ENCODE assay signal across 8 cellular contexts in the genomic region with DNA sequence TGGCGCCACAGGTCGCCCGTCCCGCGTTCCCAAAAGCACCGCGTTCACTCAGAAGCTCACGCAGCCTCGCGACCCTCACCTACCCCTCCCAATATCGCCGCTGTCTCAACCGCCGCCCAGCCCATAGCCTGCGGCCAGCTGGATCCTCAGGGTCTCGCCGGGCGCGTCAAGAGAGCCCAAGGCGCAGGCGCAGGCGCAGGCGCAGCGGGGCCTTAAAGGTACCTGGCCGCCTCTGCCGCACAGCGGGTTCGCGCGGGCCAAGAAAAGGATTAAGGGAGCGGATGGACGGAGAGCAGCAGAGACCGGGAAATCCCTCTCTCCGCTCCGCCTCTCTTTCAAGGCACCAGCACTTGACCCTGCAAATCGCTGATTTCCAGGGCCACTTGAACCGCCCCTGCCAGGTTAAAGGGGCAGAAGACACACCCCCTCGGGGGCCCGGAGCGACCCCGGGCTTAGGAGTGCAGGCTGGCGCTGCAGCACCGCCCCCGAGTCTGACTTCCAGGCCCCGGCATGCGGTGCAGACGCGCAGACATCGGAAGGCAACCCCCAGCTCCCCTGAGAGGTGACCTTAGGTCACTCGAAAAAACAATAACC. TPM values are rescaled to one million over a fixed set of nuclear protein-coding genes. Genes with fewer than 3 reads are reported as not detected.
A peak's percentile ranks its signal among the peaks of the same experiment; 100 is the strongest.
DNase-seq lines count a peak whose midpoint lies in the region; ATAC-seq and TF ChIP-seq lines count a peak whose summit lies in the region.

A gene with protein sequence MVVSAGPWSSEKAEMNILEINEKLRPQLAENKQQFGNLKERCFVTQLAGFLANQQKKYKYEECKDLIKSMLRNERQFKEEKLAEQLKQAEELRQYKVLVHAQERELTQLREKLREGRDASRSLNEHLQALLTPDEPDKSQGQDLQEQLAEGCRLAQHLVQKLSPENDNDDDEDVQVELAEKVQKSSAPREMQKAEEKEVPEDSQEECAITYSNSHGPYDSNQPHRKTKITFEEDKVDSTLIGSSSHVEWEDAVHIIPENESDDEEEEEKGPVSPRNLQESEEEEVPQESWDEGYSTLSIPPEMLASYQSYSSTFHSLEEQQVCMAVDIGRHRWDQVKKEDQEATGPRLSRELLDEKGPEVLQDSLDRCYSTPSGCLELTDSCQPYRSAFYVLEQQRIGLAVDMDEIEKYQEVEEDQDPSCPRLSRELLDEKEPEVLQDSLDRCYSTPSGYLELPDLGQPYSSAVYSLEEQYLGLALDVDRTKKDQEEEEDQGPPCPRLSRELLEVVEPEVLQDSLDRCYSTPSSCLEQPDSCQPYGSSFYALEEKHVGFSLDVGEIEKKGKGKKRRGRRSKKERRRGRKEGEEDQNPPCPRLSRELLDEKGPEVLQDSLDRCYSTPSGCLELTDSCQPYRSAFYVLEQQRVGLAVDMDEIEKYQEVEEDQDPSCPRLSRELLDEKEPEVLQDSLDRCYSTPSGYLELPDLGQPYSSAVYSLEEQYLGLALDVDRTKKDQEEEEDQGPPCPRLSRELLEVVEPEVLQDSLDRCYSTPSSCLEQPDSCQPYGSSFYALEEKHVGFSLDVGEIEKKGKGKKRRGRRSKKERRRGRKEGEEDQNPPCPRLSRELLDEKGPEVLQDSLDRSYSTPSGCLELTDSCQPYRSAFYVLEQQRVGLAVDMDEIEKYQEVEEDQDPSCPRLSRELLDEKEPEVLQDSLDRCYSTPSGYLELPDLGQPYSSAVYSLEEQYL (N-terminal part only) (minus strand): TSS at position 168 of the 594 bp plus-strand sequence. CDS start 20,331 bp downstream, outside the sequence.

- TF ChIP-seq CTCF in nephron (IDR thresholded peaks at IDR 0.05; ENCODE audit: unreplicated experiment in 3 of 3), result no peak

- H3K4me3 Mint-ChIP-seq in IgD-negative memory B cell (peak within 1 kb of the TSS; percentile 90 to 100 (median 98)), nephron (peak within 1 kb of the TSS; percentile 94 to 97 (median 94))

- peak; percentile 99 for ATAC-seq in GM21619 (IDR thresholded peaks at IDR 0.05; ENCODE audit: unreplicated experiment)

- peak; percentile 77 for DNase-seq in DMS153 (lab: John Stamatoyannopoulos, UW)
- DNase-seq in RPMI7951 (ENCODE audit: low read depth), result peak; percentile 63
- peak; percentile 58 to 67 for DNase-seq in activated T-helper 1 cell treated with anti-CD3 and anti-CD28 coated beads, Interleukin-2, amount 50 U/mL, for 16 hours (ENCODE audit: low read depth in 1 of 2, low spot score in 1 of 2)
- peak; percentile 42 for DNase-seq in fibroblast of peridontal ligament (ENCODE audit: extremely low read depth)
- DNase-seq in stimulated activated naive CD4-positive, alpha-beta T cell (lab: John Stamatoyannopoulos, UW), result peak; percentile 54 to 77 (median 66)

- H3K4me1 Mint-ChIP-seq in IgD-negative memory B cell (peaks cover 6 to 16% (median 10%) of the 10 kb centered on the region in 3 donors), nephron (peaks cover 6% of the 10 kb centered on the region)

- peak within 1 kb of the TSS; percentile 37 to 98 (median 92) for H3K27ac Mint-ChIP-seq in IgD-negative memory B cell
- peak within 1 kb of the TSS; percentile 12 to 71 (median 69) for H3K27ac Mint-ChIP-seq in nephron

- H3K27me3 Mint-ChIP-seq in IgD-negative memory B cell (peaks cover 30% of the 10 kb centered on the region), nephron (ENCODE audit: low read depth) (peaks cover 41% of the 10 kb centered on the region)

- H3K36me3 Mint-ChIP-seq in IgD-negative memory B cell, result no peaks in the 10 kb centered on the region
- H3K36me3 Mint-ChIP-seq in nephron (ENCODE audit: low read depth), result no peaks in the 10 kb centered on the region

- H3K9me3 Mint-ChIP-seq in IgD-negative memory B cell (peaks cover 4 to 14% (median 11%) of the 10 kb centered on the region in 3 donors), nephron (peaks cover 20% of the 10 kb centered on the region)

RNA-seq across cellular contexts. Expression of the gene that starts here (rescaled TPM):
- 0.41 TPM for polyA plus RNA-seq in IgD-negative memory B cell
- total RNA-seq in RPMI7951 (2014; rRNA removed; shearing (Covaris generic)), result 0.78 and 1.3 TPM in 2 replicates

Comparison
In these comparisons a context has a peak if more than half of its experiments do, and no peak if none do; other contexts are left out.
1. Peak in every context shown above with its lines: DNase-seq and ATAC-seq.